In the genomic region with DNA sequence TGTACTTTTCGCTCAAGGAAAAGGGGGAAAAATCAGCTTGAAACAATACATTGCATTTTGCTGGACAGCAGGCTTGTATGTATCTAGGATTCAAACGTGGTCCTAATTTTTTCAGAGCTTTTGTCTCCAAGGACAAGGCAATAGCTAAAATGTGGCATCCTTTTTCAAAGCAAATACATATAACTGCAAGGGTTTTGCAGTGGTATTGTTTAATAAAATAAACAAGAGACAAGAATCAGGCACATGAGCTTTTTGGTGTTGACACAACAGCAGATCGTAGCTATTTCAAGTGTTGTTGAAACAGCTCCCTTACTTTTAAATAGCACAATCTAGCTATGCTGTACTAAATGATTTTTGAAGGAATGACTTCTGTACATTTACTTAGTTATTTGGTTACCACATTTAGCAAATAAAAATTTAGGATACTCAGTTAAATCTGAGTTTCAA, we compare ENCODE assay signal across 14 cellular contexts.
DNase-seq lines count a peak whose midpoint lies in the region; ATAC-seq, FAIRE-seq and TF ChIP-seq lines count a peak whose summit lies in the region.
"Had no signal": no experiment of that assay in that cellular context is flagged by ENCODE, and none has a peak within 500 bp of the region (broad histone marks: within the 10 kb centered on the region; RNA-seq: fewer than 3 reads in every experiment).

No MANE protein-coding gene starts in this region.

- intact Hi-C loops in gastrocnemius medialis (cut with DNase I; ENCODE audit: low total_unique reads), result no loop called here

- H3K27ac ChIP-seq in hepatocyte, result no peak overlapping the region
- no peak overlapping the region for H3K27ac ChIP-seq in gastrocnemius medialis

- H3K36me3 ChIP-seq in hepatocyte (replicated peaks; ENCODE audit: insufficient read depth, low read depth) (no peaks in the 10 kb centered on the region), gastrocnemius medialis (no peaks in the 10 kb centered on the region)

- TF ChIP-seq CTCF in hepatocyte (IDR thresholded peaks at IDR 0.05; ENCODE audit: poor library complexity) (no peak), gastrocnemius medialis (IDR thresholded peaks at IDR 0.05 in 4 of 5, conservative IDR thresholded peaks at IDR 0.05 in 1 of 5) (no peak)

- DNase-seq in NCI-H2107 treated with DMSO at 0.1 percent for 48 hours (lab: John Stamatoyannopoulos, UW; ENCODE audit: unreplicated experiment) (peak; percentile 25), NCI-H2107 (lab: John Stamatoyannopoulos, UW) (no peak), hepatocyte (ENCODE audit: low spot score) (no peak), superior temporal gyrus (ENCODE audit: extremely low spot score) (peak; percentile 41), gastrocnemius medialis (no peak)
- no peak for DNase-seq in activated CD4-positive, CD25-positive, alpha-beta regulatory T cell (lab: John Stamatoyannopoulos, UW)
- DNase-seq: activated naive CD4-positive, alpha-beta T cell treated with anti-CD3 and anti-CD28 coated beads for 36 hours; IMR-90; NCI-H187; T-helper 9 cell had no signal

- no peak overlapping the region for H2AFZ ChIP-seq in hepatocyte

- peak overlapping the region; percentile 57 for H3K4me2 ChIP-seq in hepatocyte

- H3K4me1 ChIP-seq in hepatocyte (ENCODE audit: insufficient read depth), result peaks cover 6% of the 10 kb centered on the region
- peaks cover 8 to 15% of the 10 kb centered on the region in 2 donors for H3K4me1 ChIP-seq in gastrocnemius medialis

- in situ Hi-C loops in gastrocnemius medialis (cut with MboI; ENCODE audit: low sequenced_read_pairs in 4 of 4), result no loop called here

- H3K9me3 ChIP-seq in hepatocyte (ENCODE audit: low read depth), result no peaks in the 10 kb centered on the region
- no peaks in the 10 kb centered on the region for H3K9me3 ChIP-seq in gastrocnemius medialis

- no peaks in the 10 kb centered on the region for H3K9me2 ChIP-seq in hepatocyte (replicated peaks; ENCODE audit: insufficient read depth)

- no peaks in the 10 kb centered on the region for H4K20me1 ChIP-seq in hepatocyte (ENCODE audit: insufficient read depth, poor library complexity, severe bottlenecking)

- H3K4me3 ChIP-seq in hepatocyte, result no peak overlapping the region
- no peak overlapping the region for H3K4me3 ChIP-seq in gastrocnemius medialis

- 26% methylated on average over 3 of the region's 3 CpGs for WGBS in hepatocyte (ENCODE audit: low lambda C conversion rate, missing lambda C conversion rate)

- ATAC-seq in gastrocnemius medialis (no peak), HG03342 (IDR thresholded peaks at IDR 0.05; ENCODE audit: unreplicated experiment) (no peak)
- ATAC-seq: HCT116 had no signal

- H3K79me2 ChIP-seq in hepatocyte, result no peaks in the 10 kb centered on the region

- H3K27me3 ChIP-seq in hepatocyte, result no peaks in the 10 kb centered on the region
- no peaks in the 10 kb centered on the region for H3K27me3 ChIP-seq in gastrocnemius medialis

- FAIRE-seq in TTC549 (lab: Jason Lieb, UNC), result peak; percentile 20
- FAIRE-seq: RCC 7860 had no signal

- no peak for TF ChIP-seq POLR2A in gastrocnemius medialis (IDR thresholded peaks at IDR 0.05)

Comparison
In these comparisons a context has a peak if more than half of its experiments do, and no peak if none do; other contexts are left out.
1. DNase-seq: peak in NCI-H2107 treated with DMSO at 0.1 percent for 48 hours (single experiment) and superior temporal gyrus (single experiment); none in NCI-H2107 (single experiment), hepatocyte (single experiment), gastrocnemius medialis (0 of 2) and activated CD4-positive, CD25-positive, alpha-beta regulatory T cell (0 of 4).